8 cellular contexts compared by ENCODE assay signal in genomic region chr6:28941681-28942448, GRCh38. TPM values are rescaled to one million over a fixed set of nuclear protein-coding genes. Genes with fewer than 3 reads are reported as not detected.
DNase-seq lines count a peak whose midpoint lies in the region; TF ChIP-seq lines count a peak whose summit lies in the region.

No MANE protein-coding gene starts in this region.

- H3K27me3 ChIP-seq in smooth muscle cell (ENCODE audit: low read depth), result no peaks in the 10 kb centered on the region

- no peaks in the 10 kb centered on the region for H4K20me1 ChIP-seq in smooth muscle cell (ENCODE audit: low read depth)

- H3K4me3 ChIP-seq in SK-N-MC (peak overlapping the region; percentile 91), foreskin fibroblast (ENCODE audit: low read depth in 1 of 2, low read length in 2 of 2) (peak overlapping the region; percentile 68 to 78), smooth muscle cell (peak overlapping the region; percentile 96)

- H2AFZ ChIP-seq in smooth muscle cell (ENCODE audit: low read depth), result no peak overlapping the region

- H3K27ac ChIP-seq in SK-N-MC (no peak overlapping the region), smooth muscle cell (ENCODE audit: low read depth) (no peak overlapping the region)

- H3K9me3 ChIP-seq in SK-N-MC (ENCODE audit: low read depth, low read length) (no peaks in the 10 kb centered on the region), smooth muscle cell (replicated peaks; ENCODE audit: low read depth) (no peaks in the 10 kb centered on the region)

- DNase-seq in NCI-H1105 (lab: John Stamatoyannopoulos, UW) (peak; percentile 81), NCI-H1105 treated with DMSO at 0.1 percent for 48 hours (lab: John Stamatoyannopoulos, UW) (no peak), SK-N-MC (ENCODE audit: low read depth, low spot score) (no peak), foreskin fibroblast (peak in 1 of 2 donors; percentile 17), smooth muscle cell (lab: John Stamatoyannopoulos, UW; ENCODE audit: unreplicated experiment) (no peak), GM13977 (ENCODE audit: low spot score) (no peak), RPMI8226 (no peak), H4 (ENCODE audit: low spot score) (no peak)

- 14% methylated on average over 13 of the region's 13 CpGs for WGBS in smooth muscle cell (ENCODE audit: low lambda C conversion rate)

- TF ChIP-seq CTCF in foreskin fibroblast (IDR thresholded peaks at IDR 0.05; ENCODE audit: low read depth, low read length) (no peak), smooth muscle cell (IDR thresholded peaks at IDR 0.05; ENCODE audit: borderline replicate concordance, insufficient read depth, poor library complexity, severe bottlenecking) (no peak), GM13977 (IDR thresholded peaks at IDR 0.05; ENCODE audit: extremely low read depth, insufficient read depth, missing control alignments) (no peak)

- H3K36me3 ChIP-seq in SK-N-MC (ENCODE audit: insufficient read depth, low read length) (no peaks in the 10 kb centered on the region), smooth muscle cell (ENCODE audit: low read depth) (no peaks in the 10 kb centered on the region)

- H3K4me1 ChIP-seq in smooth muscle cell (ENCODE audit: low read depth), result no peaks in the 10 kb centered on the region

- peak overlapping the region; percentile 54 for H3K9ac ChIP-seq in SK-N-MC (ENCODE audit: insufficient read length)
- no peak overlapping the region for H3K9ac ChIP-seq in smooth muscle cell (ENCODE audit: low read depth)

- no peaks in the 10 kb centered on the region for H3K79me2 ChIP-seq in smooth muscle cell (ENCODE audit: low read depth)

- peaks cover 14% of the 10 kb centered on the region for H3F3A ChIP-seq in smooth muscle cell (ENCODE audit: low read depth)

- H3K4me2 ChIP-seq in smooth muscle cell, result peak overlapping the region; percentile 86

- in situ Hi-C loops in GM13977 (cut with MboI; ENCODE audit: low pct_unique_long_range_greater_than_20kb, low sequenced_read_pairs, unreplicated experiment), result no loop called here

RNA-seq across cellular contexts. Expression of gene TRIM27, which starts 18.1 kb away (rescaled TPM):
- total RNA-seq in smooth muscle cell, result 61.6 and 63.8 TPM in 2 replicates
- polyA plus RNA-seq in smooth muscle cell, result 55.5 and 62.0 TPM in 2 replicates
- 66.8 and 72.7 TPM in 2 replicates for total RNA-seq in H4 (2014; rRNA removed; shearing (Covaris generic))
